ENCODE assay signal across 20 cellular contexts in genomic region chr10:82496114-82496513, GRCh38.
DNase-seq lines count a peak whose midpoint lies in the region; ATAC-seq, FAIRE-seq and TF ChIP-seq lines count a peak whose summit lies in the region.
"Had no signal": no experiment of that assay in that cellular context is flagged by ENCODE, and none has a peak within 500 bp of the region (broad histone marks: within the 10 kb centered on the region; RNA-seq: fewer than 3 reads in every experiment).

No MANE protein-coding gene starts in this region.

- H3K27me3 ChIP-seq in heart left ventricle (no peaks in the 10 kb centered on the region), right atrium auricular region (no peaks in the 10 kb centered on the region)
- H3K27me3 ChIP-seq: BLaER1 treated with 17β-estradiol and CSF1 and Interleukin-3, amounts not matched to agents 10 nM and 100 nM had no signal

- H3K9me3 ChIP-seq in heart left ventricle (peaks cover 0 to 5% (median 0%) of the 10 kb centered on the region in 12 donors), right atrium auricular region (no peaks in the 10 kb centered on the region)
- H3K9me3 ChIP-seq: A549, Caco-2 had no signal

- H3K4me1 ChIP-seq in heart left ventricle, result peaks cover 0 to 9% (median 0%) of the 10 kb centered on the region in 12 donors
- no peaks in the 10 kb centered on the region for H3K4me1 ChIP-seq in right atrium auricular region
- H3K4me1 ChIP-seq: A549; BLaER1 treated with 17β-estradiol and CSF1 and Interleukin-3, amounts not matched to agents 10 nM and 100 nM; Caco-2 had no signal

- H3K36me3 ChIP-seq in heart left ventricle (no peaks in the 10 kb centered on the region), right atrium auricular region (no peaks in the 10 kb centered on the region)

- intact Hi-C loops in heart left ventricle (cut with DNase I), result no loop called here
- intact Hi-C loops in Right ventricle myocardium inferior (cut with DNase I), result no loop called here
- intact Hi-C loops in left cardiac atrium (cut with DNase I), result no loop called here

- H3K27ac ChIP-seq in heart left ventricle (peak overlapping the region in 3 of 12 donors; percentile 59 to 69 (median 68)), right atrium auricular region (peak overlapping the region in 1 of 2 donors; percentile 32)
- H3K27ac ChIP-seq: 22Rv1; A549; BLaER1 treated with 17β-estradiol and CSF1 and Interleukin-3, amounts not matched to agents 10 nM and 100 nM; C4-2B had no signal

- TF ChIP-seq POLR2A in heart left ventricle (IDR thresholded peaks at IDR 0.05), result no peak

- DNase-seq in heart left ventricle, result no peak
- no peak for DNase-seq in Right ventricle myocardium inferior (ENCODE audit: missing footprints)
- DNase-seq in left cardiac atrium, result no peak
- no peak for DNase-seq in right atrium auricular region (ENCODE audit: low spot score)
- DNase-seq: AML-193; Caco-2; Calu3; CD4-positive, alpha-beta T cell; CD8-positive, alpha-beta T cell; DMS79 treated with DMSO at 0.1 percent for 48 hours; GF-D8 had no signal

- ATAC-seq in heart left ventricle, result peak; percentile 67 to 96 (median 77)
- ATAC-seq in Right ventricle myocardium inferior, result no peak
- ATAC-seq in left cardiac atrium, result peak; percentile 61 to 87
- ATAC-seq: A549; CD8-positive, alpha-beta T cell had no signal

- TF ChIP-seq CTCF in heart left ventricle (IDR thresholded peaks at IDR 0.05), result no peak
- TF ChIP-seq CTCF in right atrium auricular region (IDR thresholded peaks at IDR 0.05), result no peak

- 66 to 84% (median 73%) methylated on average over 1 of the region's 1 CpG for WGBS in heart left ventricle, 4 donors

- peak; percentile 15 for FAIRE-seq in endometrium (lab: Jason Lieb, UNC)
- FAIRE-seq: A549, D721Med, G401.6, GM12891, GM19239 had no signal

- H3K4me3 ChIP-seq in heart left ventricle (no peak overlapping the region), right atrium auricular region (no peak overlapping the region)
- H3K4me3 ChIP-seq: A549; BLaER1 treated with 17β-estradiol and CSF1 and Interleukin-3, amounts not matched to agents 10 nM and 100 nM had no signal
